Comparison of ENCODE assay signal across 28 cellular contexts in the genomic region with DNA sequence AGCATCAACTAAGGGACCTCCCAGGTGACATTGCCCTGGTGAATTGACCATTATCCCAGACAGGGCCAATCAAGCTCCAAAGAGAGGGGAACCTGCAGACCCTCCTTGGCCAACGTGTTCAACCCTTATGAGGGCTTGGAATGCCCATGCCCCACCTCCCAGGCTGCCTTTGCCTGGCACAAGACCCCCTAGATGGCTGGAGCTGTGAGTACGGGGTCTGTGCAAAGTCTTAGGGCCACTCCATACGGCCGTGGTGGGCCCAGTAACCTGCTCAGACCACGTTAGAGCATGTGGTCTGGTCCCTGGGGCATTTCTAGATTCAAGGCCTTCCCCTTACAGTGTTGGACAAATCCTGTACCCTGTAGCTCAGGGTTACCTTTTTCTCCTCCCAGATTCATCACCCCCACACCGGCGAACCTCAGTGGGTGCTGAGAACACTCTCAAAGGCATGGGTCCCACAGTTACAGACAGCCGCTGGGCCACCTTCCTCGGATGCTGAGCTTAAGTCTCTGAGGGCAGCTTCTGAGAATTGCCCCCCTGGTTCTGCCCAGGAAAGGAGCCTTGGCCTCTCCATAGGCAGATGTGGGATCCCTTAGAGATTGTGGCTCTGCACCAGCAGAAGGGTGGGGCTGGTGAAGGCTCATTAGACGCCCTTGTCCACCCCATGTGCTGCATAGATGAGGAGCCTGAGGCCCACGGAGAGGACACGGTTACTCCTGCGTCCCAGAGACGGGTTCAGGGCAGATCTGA. TPM values are rescaled to one million over a fixed set of nuclear protein-coding genes. Genes with fewer than 3 reads are reported as not detected.
DNase-seq lines count a peak whose midpoint lies in the region; ATAC-seq and TF ChIP-seq lines count a peak whose summit lies in the region.
"Had no signal": no experiment of that assay in that cellular context is flagged by ENCODE, and none has a peak within 500 bp of the region (broad histone marks: within the 10 kb centered on the region; RNA-seq: fewer than 3 reads in every experiment).

No MANE protein-coding gene starts in this region.

- TF ChIP-seq CTCF in coronary artery (IDR thresholded peaks at IDR 0.05), result no peak
- TF ChIP-seq CTCF in osteoblast (IDR thresholded peaks at IDR 0.05; ENCODE audit: extremely low read depth, low read depth, low read length), result no peak
- TF ChIP-seq CTCF in brain microvascular endothelial cell (IDR thresholded peaks at IDR 0.05; ENCODE audit: low read depth, low read length, missing control alignments), result no peak

- H3K27ac ChIP-seq in coronary artery (no peak overlapping the region), osteoblast (ENCODE audit: low read depth, low read length) (no peak overlapping the region), brain microvascular endothelial cell (no peak overlapping the region)
- H3K27ac ChIP-seq: 22Rv1, SJSA1 had no signal

- no peaks in the 10 kb centered on the region for H3K36me3 ChIP-seq in osteoblast (ENCODE audit: insufficient read depth, low read length)
- H3K36me3 ChIP-seq in brain microvascular endothelial cell (replicated peaks), result no peaks in the 10 kb centered on the region
- H3K36me3 ChIP-seq: SJSA1 had no signal

- DNase-seq in activated effector memory CD4-positive, alpha-beta T cell treated with anti-CD3 and anti-CD28 coated beads, Interleukin-2, amount 50 U/mL, for 16 hours, result peak; percentile 48
- no peak for DNase-seq in activated effector memory CD4-positive, alpha-beta T cell treated with Interleukin-2 at 50 U/mL for 16 hours
- peak; percentile 65 for DNase-seq in coronary artery (ENCODE audit: low spot score)
- DNase-seq in osteoblast (ENCODE audit: insufficient read length, low spot score, missing footprints), result peak; percentile 43
- no peak for DNase-seq in central memory CD4-positive, alpha-beta T cell
- DNase-seq in brain microvascular endothelial cell, result no peak
- DNase-seq: CD8-positive, alpha-beta memory T cell; DMS 273 treated with DMSO at 0.1 percent for 48 hours; DMS79 treated with DMSO at 0.1 percent for 48 hours; Karpas-422; NCI-H1092 treated with DMSO at 0.1 percent for 48 hours; NCI-H1436; NCI-H187 treated with DMSO at 0.1 percent for 48 hours; NCI-H2171 treated with DMSO at 0.1 percent for 48 hours; NCI-H524 treated with DMSO at 0.1 percent for 48 hours; NCI-H82; NK-92 treated with Interleukin-12 subunit alpha and Interleukin-12 subunit beta, amount 100 ng/mL, for 24 hours; PC-3; Right ventricle myocardium superior had no signal

- in situ Hi-C loops in brain microvascular endothelial cell (cut with HindIII; ENCODE audit: low pct_ligation_motif_present, low sequenced_read_pairs), result no loop called here

- H3K9me3 ChIP-seq in osteoblast (ENCODE audit: low read depth, low read length), result no peaks in the 10 kb centered on the region
- H3K9me3 ChIP-seq: SJSA1 had no signal

- H4K20me1 ChIP-seq in osteoblast (ENCODE audit: insufficient read depth, low read length), result no peaks in the 10 kb centered on the region

- no peak overlapping the region for H3K4me2 ChIP-seq in osteoblast (ENCODE audit: insufficient read depth, low read length)

- H3K4me3 ChIP-seq in coronary artery, result no peak overlapping the region
- H3K4me3 ChIP-seq in osteoblast (ENCODE audit: insufficient read depth, low read length), result no peak overlapping the region
- H3K4me3 ChIP-seq in brain microvascular endothelial cell (ENCODE audit: low read depth, low read length), result no peak overlapping the region
- H3K4me3 ChIP-seq: SJSA1 had no signal

- no peak for ATAC-seq in HG03196 (IDR thresholded peaks at IDR 0.05; ENCODE audit: unreplicated experiment)
- ATAC-seq: HCT116, PC-3 had no signal

- H3K79me2 ChIP-seq in osteoblast (ENCODE audit: insufficient read depth, low read length), result no peaks in the 10 kb centered on the region

- H2AFZ ChIP-seq in osteoblast (ENCODE audit: low read length), result no peak overlapping the region

- H3K4me1 ChIP-seq in osteoblast (ENCODE audit: insufficient read depth, low read length), result peaks cover 14% of the 10 kb centered on the region
- H3K4me1 ChIP-seq: SJSA1 had no signal

- peaks cover 29% of the 10 kb centered on the region for H3K27me3 ChIP-seq in osteoblast (ENCODE audit: insufficient read depth, low read length)
- H3K27me3 ChIP-seq in brain microvascular endothelial cell (replicated peaks), result peaks cover 26% of the 10 kb centered on the region

RNA-seq across cellular contexts. Expression of gene KCNK3, which starts 18.3 kb away (rescaled TPM):
- total RNA-seq in osteoblast, result not detected in 2 replicates
- total RNA-seq: B cell; CD8-positive, alpha-beta memory T cell; HepG2; HT1080; SJSA1 had no signal

RNA-seq across cellular contexts. Expression of gene CIB4, which starts 33.0 kb away (rescaled TPM):
- not detected in 2 replicates for total RNA-seq in osteoblast
- total RNA-seq: B cell; CD8-positive, alpha-beta memory T cell; H1; HepG2; HT1080; PC-3; Right ventricle myocardium superior; RPMI7951; SJSA1 had no signal

Comparison
In these comparisons a context has a peak if more than half of its experiments do, and no peak if none do; other contexts are left out.
1. DNase-seq: peak in activated effector memory CD4-positive, alpha-beta T cell treated with anti-CD3 and anti-CD28 coated beads, Interleukin-2, amount 50 U/mL, for 16 hours (single experiment), coronary artery (single experiment) and osteoblast (single experiment); none in activated effector memory CD4-positive, alpha-beta T cell treated with Interleukin-2 at 50 U/mL for 16 hours (single experiment), central memory CD4-positive, alpha-beta T cell (single experiment) and brain microvascular endothelial cell (single experiment).